ENCODE assay signal across 1 cellular context in genomic region chr19:55041627-55042343, GRCh38.
A peak's percentile ranks its signal among the peaks of the same experiment; 100 is the strongest.
TF ChIP-seq lines count a peak whose summit lies in the region.

No MANE protein-coding gene starts in this region.

TF ChIP-seq in K562, 482 proteins besides CTCF, POLR2A, EP300 and RAD21 (continued from another document and continues in another):
- TF ChIP-seq ZNF57 (CRISPR knock-in tag; IDR thresholded peaks at IDR 0.05), result no peak
- TF ChIP-seq ZBTB33 (CRISPR knock-in tag; IDR thresholded peaks at IDR 0.05), result peak; percentile 59; the same call in 1 of the 2 replicates
- TF ChIP-seq CBFA2T3 (IDR thresholded peaks at IDR 0.05), result peak; percentile 79
- no peak for TF ChIP-seq ZNF12 (CRISPR knock-in tag; IDR thresholded peaks at IDR 0.05)
- TF ChIP-seq ZNF561 (CRISPR knock-in tag; conservative IDR thresholded peaks at IDR 0.05), result no peak
- TF ChIP-seq HES1 (IDR thresholded peaks at IDR 0.05; ENCODE audit: low read depth), result no peak
- no peak for TF ChIP-seq MCM5 (IDR thresholded peaks at IDR 0.05; ENCODE audit: low read depth)
- TF ChIP-seq ARID1B (IDR thresholded peaks at IDR 0.05), result peak; percentile 70
- TF ChIP-seq MBD2 (IDR thresholded peaks at IDR 0.05; ENCODE audit: borderline replicate concordance, low read depth), result peak; percentile 37; the same call in 1 of the 2 replicates
- TF ChIP-seq MLX (CRISPR knock-in tag; conservative IDR thresholded peaks at IDR 0.05), result no peak
- TF ChIP-seq NCOA1 (IDR thresholded peaks at IDR 0.05; ENCODE audit: low read depth), result peak; percentile 41; the same call in 1 of the 2 replicates
- no peak for TF ChIP-seq CAMTA2 (CRISPR knock-in tag; conservative IDR thresholded peaks at IDR 0.05)
- no peak for TF ChIP-seq MIER1 (IDR thresholded peaks at IDR 0.05; ENCODE audit: low read depth)
- no peak for TF ChIP-seq FOXJ2 (tag; IDR thresholded peaks at IDR 0.05)
- no peak for TF ChIP-seq ZKSCAN1 (IDR thresholded peaks at IDR 0.05; ENCODE audit: low read depth, low read length)
- TF ChIP-seq VEZF1 (CRISPR knock-in tag; IDR thresholded peaks at IDR 0.05), result peak; percentile 81
- no peak for TF ChIP-seq KHSRP (IDR thresholded peaks at IDR 0.05)
- no peak for TF ChIP-seq NCOA2 (IDR thresholded peaks at IDR 0.05; ENCODE audit: partially characterized antibody in 2 of 2)
- no peak for TF ChIP-seq NEUROD1 (IDR thresholded peaks at IDR 0.05; ENCODE audit: borderline replicate concordance, low read depth, low read length, partially characterized antibody)
- TF ChIP-seq RUNX1 (IDR thresholded peaks at IDR 0.05; ENCODE audit: low read depth), result no peak
- TF ChIP-seq CEBPG (CRISPR knock-in tag; IDR thresholded peaks at IDR 0.05), result peak; percentile 67; the same call in 1 of the 2 replicates
- peak; percentile 5 to 57; a peak in 1 of 4 replicates for TF ChIP-seq CEBPG (tag; conservative IDR thresholded peaks at IDR 0.05 in 1 of 2, IDR thresholded peaks at IDR 0.05 in 1 of 2)
- TF ChIP-seq ZMIZ1 (IDR thresholded peaks at IDR 0.05; ENCODE audit: low read depth in 2 of 2, low read length in 2 of 2), result no peak
- TF ChIP-seq NCOA4 (IDR thresholded peaks at IDR 0.05; ENCODE audit: partially characterized antibody), result no peak
- TF ChIP-seq CGGBP1 (CRISPR knock-in tag; IDR thresholded peaks at IDR 0.05), result no peak
- TF ChIP-seq ZNF217 (CRISPR knock-in tag; IDR thresholded peaks at IDR 0.05), result no peak
- TF ChIP-seq MAFK (IDR thresholded peaks at IDR 0.05; ENCODE audit: low read length), result no peak
- TF ChIP-seq HDAC1 (IDR thresholded peaks at IDR 0.05), result peak in 1 of 2 experiments; percentile 57; a peak in 2 of 4 replicates
- TF ChIP-seq ZNF175 (CRISPR knock-in tag; IDR thresholded peaks at IDR 0.05; ENCODE audit: low read depth), result no peak; the same call in 1 of the 2 replicates
- peak; percentile 97 for TF ChIP-seq ZNF384 (IDR thresholded peaks at IDR 0.05; ENCODE audit: low read depth, low read length)
- no peak for TF ChIP-seq RHOXF2B (CRISPR knock-in tag; conservative IDR thresholded peaks at IDR 0.05)
- peak; percentile 99 to 100 for TF ChIP-seq ETV6 (IDR thresholded peaks at IDR 0.05; ENCODE audit: borderline replicate concordance in 1 of 2, low read depth in 2 of 2, low read length in 1 of 2)
- no peak for TF ChIP-seq ETV6 (CRISPR knock-in tag; IDR thresholded peaks at IDR 0.05; ENCODE audit: borderline replicate concordance)
- no peak for TF ChIP-seq BRF1 (IDR thresholded peaks at IDR 0.05; ENCODE audit: borderline replicate concordance, extremely low read depth, insufficient read length)
- TF ChIP-seq KAT2B (IDR thresholded peaks at IDR 0.05; ENCODE audit: low read depth, low read length), result no peak
- peak in 1 of 2 experiments; percentile 69 for TF ChIP-seq AFF1 (IDR thresholded peaks at IDR 0.05; ENCODE audit: low read depth in 1 of 2, partially characterized antibody in 2 of 2)
- no peak for TF ChIP-seq TAF9B (IDR thresholded peaks at IDR 0.05; ENCODE audit: partially characterized antibody)
- TF ChIP-seq ZNF512 (tag; IDR thresholded peaks at IDR 0.05), result no peak
- no peak for TF ChIP-seq ZNF583 (CRISPR knock-in tag; IDR thresholded peaks at IDR 0.05)
- no peak for TF ChIP-seq HMG20A (CRISPR knock-in tag; conservative IDR thresholded peaks at IDR 0.05)
- no peak for TF ChIP-seq TEAD2 (tag; IDR thresholded peaks at IDR 0.05)
- no peak for TF ChIP-seq SREBF2 (CRISPR knock-in tag; IDR thresholded peaks at IDR 0.05)
